21 cellular contexts compared by ENCODE assay signal in genomic region chr21:15749868-15750174, GRCh38. TPM values are rescaled to one million over a fixed set of nuclear protein-coding genes. Genes with fewer than 3 reads are reported as not detected.
DNase-seq lines count a peak whose midpoint lies in the region; ATAC-seq and TF ChIP-seq lines count a peak whose summit lies in the region.
"Had no signal": no experiment of that assay in that cellular context is flagged by ENCODE, and none has a peak within 500 bp of the region (broad histone marks: within the 10 kb centered on the region; RNA-seq: fewer than 3 reads in every experiment).

No MANE protein-coding gene starts in this region.

- peak overlapping the region; percentile 29 for H3K4me3 ChIP-seq in psoas muscle
- H3K4me3 ChIP-seq: smooth muscle cell, transverse colon had no signal

- ATAC-seq in WTC11: no peak
- peak in 1 of 4 donors; percentile 32 for ATAC-seq in psoas muscle
- ATAC-seq: activated T-cell treated with anti-CD3 and anti-CD28 coated beads, Interleukin-2, amount 50 U/mL, for 72 hours had no signal

- TF ChIP-seq CTCF in WTC11 (IDR thresholded peaks at IDR 0.05): no peak
- no peak for TF ChIP-seq CTCF in psoas muscle (IDR thresholded peaks at IDR 0.05)

- peak overlapping the region; percentile 50 for H3K27ac Mint-ChIP-seq in WTC11
- H3K27ac Mint-ChIP-seq: activated CD4-positive, alpha-beta memory T cell treated with anti-CD3 and anti-CD28 coated beads, Interleukin-2, amount 10 ng/mL, durations not matched to agents 7 days and 5 days had no signal

- intact Hi-C loops in psoas muscle (cut with DNase I): no loop called here

- CTCF ChIA-PET in WTC11 (lab: Charles Lee): no interaction called here

- no peak overlapping the region for H3K4me3 Mint-ChIP-seq in WTC11
- H3K4me3 Mint-ChIP-seq: activated CD4-positive, alpha-beta memory T cell treated with anti-CD3 and anti-CD28 coated beads, Interleukin-2, amount 10 ng/mL, durations not matched to agents 7 days and 5 days had no signal

- POLR2A ChIA-PET in WTC11 (lab: Charles Lee): no interaction called here

- peaks cover 64% of the 10 kb centered on the region for H3K4me1 ChIP-seq in psoas muscle
- H3K4me1 ChIP-seq: parathyroid adenoma had no signal

- no peaks in the 10 kb centered on the region for H3K27me3 ChIP-seq in psoas muscle (ENCODE audit: insufficient read depth in 3 of 3, low read length in 2 of 3)
- H3K27me3 ChIP-seq: adrenal gland, transverse colon had no signal

- H3K36me3 Mint-ChIP-seq in WTC11: no peaks in the 10 kb centered on the region; the same call in 1 of the 2 replicates

- H3K27ac ChIP-seq in psoas muscle: peak overlapping the region; percentile 25
- H3K27ac ChIP-seq: adrenal gland, C4-2B, epithelial cell of prostate, HL-60, KMS-11, parathyroid adenoma had no signal

- DNase-seq in NCI-H82 (lab: John Stamatoyannopoulos, UW) (peak; percentile 3), NCI-H82 treated with DMSO at 0.1 percent for 48 hours (lab: John Stamatoyannopoulos, UW; ENCODE audit: unreplicated experiment) (no peak), WTC11 (ENCODE audit: low spot score) (no peak), iris pigment epithelial cell (ENCODE audit: low read depth) (peak; percentile 56), psoas muscle (no peak), NCI-H1930 (lab: John Stamatoyannopoulos, UW) (no peak), cerebellum (ENCODE audit: low spot score) (no peak), SW 1271 (lab: John Stamatoyannopoulos, UW) (no peak)
- DNase-seq: 8988T; activated CD4-positive, alpha-beta memory T cell treated with anti-CD3 and anti-CD28 coated beads, Interleukin-2, amount 10 ng/mL, durations not matched to agents 7 days and 5 days; activated T-cell treated with anti-CD3 and anti-CD28 coated beads, Interleukin-2, amount 50 U/mL, for 72 hours; NCI-H1092 treated with DMSO at 0.1 percent for 48 hours; NCI-H2107; transverse colon had no signal

- peaks cover 64% of the 10 kb centered on the region for H3K4me1 Mint-ChIP-seq in WTC11

- H3K9me3 Mint-ChIP-seq in WTC11: 0 out of 2 replicates have a peak, but pooled peaks cover 2% of the 10 kb centered on the region
- H3K9me3 Mint-ChIP-seq: activated T-cell treated with anti-CD3 and anti-CD28 coated beads, Interleukin-2, amount 50 U/mL, for 72 hours had no signal

- H3K27me3 Mint-ChIP-seq in WTC11 (ENCODE audit: low read depth): no peaks in the 10 kb centered on the region
- H3K27me3 Mint-ChIP-seq: activated CD4-positive, alpha-beta memory T cell treated with anti-CD3 and anti-CD28 coated beads, Interleukin-2, amount 10 ng/mL, durations not matched to agents 7 days and 5 days had no signal

- no peaks in the 10 kb centered on the region for H3K36me3 ChIP-seq in psoas muscle (ENCODE audit: insufficient read depth in 1 of 2, low read depth in 1 of 2)
- H3K36me3 ChIP-seq: adrenal gland, transverse colon had no signal

- WGBS in psoas muscle, 3 donors: 63 to 74% (median 67%) methylated on average over 2 of the region's 2 CpGs

- H3K9me3 ChIP-seq in psoas muscle: no peaks in the 10 kb centered on the region
- H3K9me3 ChIP-seq: adrenal gland, transverse colon had no signal

TF ChIP-seq in WTC11, 78 proteins besides CTCF, POLR2A, EP300 and RAD21:
- TF ChIP-seq PREB (CRISPR knock-in tag; IDR thresholded peaks at IDR 0.05; ENCODE audit: borderline replicate concordance) (no peak), CDX4 (CRISPR knock-in tag; IDR thresholded peaks at IDR 0.05; ENCODE audit: borderline replicate concordance) (no peak), ZSCAN18 (CRISPR knock-in tag; IDR thresholded peaks at IDR 0.05) (no peak), FOXK1 (CRISPR knock-in tag; IDR thresholded peaks at IDR 0.05) (no peak), ARID4B (CRISPR knock-in tag; IDR thresholded peaks at IDR 0.05; ENCODE audit: borderline replicate concordance) (no peak), GTF2I (CRISPR knock-in tag; conservative IDR thresholded peaks at IDR 0.05) (no peak), E2F1 (CRISPR knock-in tag; IDR thresholded peaks at IDR 0.05) (no peak), ZNF317 (CRISPR knock-in tag; IDR thresholded peaks at IDR 0.05; ENCODE audit: borderline replicate concordance, low read depth) (no peak)

RNA-seq across cellular contexts. Expression of gene USP25, which starts 20.0 kb away (rescaled TPM):
- total RNA-seq in WTC11 (2021): 36.7 to 42.0 TPM (median 37.7 TPM) in 3 replicates
- 100 to 1,000 TPM; 104 to 149 (median 116) TPM for total RNA-seq in psoas muscle
- polyA plus RNA-seq in psoas muscle: 10 to 100 TPM; 20.0 to 59.3 (median 53.8) TPM
- 61.3 TPM for total RNA-seq in cerebellum

Comparison
In these comparisons a context has a peak if more than half of its experiments do, and no peak if none do; other contexts are left out.
1. DNase-seq: peak in NCI-H82 (single experiment) and iris pigment epithelial cell (single experiment); none in NCI-H82 treated with DMSO at 0.1 percent for 48 hours (single experiment), WTC11 (single experiment), psoas muscle (0 of 2), NCI-H1930 (0 of 2), cerebellum (single experiment) and SW 1271 (0 of 2).